Comparison of ENCODE assay signal across 20 cellular contexts in genomic region chr1:205373022-205373421, GRCh38. TPM values are rescaled to one million over a fixed set of nuclear protein-coding genes. Genes with fewer than 3 reads are reported as not detected.
A peak's percentile ranks its signal among the peaks of the same experiment; 100 is the strongest.
DNase-seq lines count a peak whose midpoint lies in the region; ATAC-seq and TF ChIP-seq lines count a peak whose summit lies in the region.
"Had no signal": no experiment of that assay in that cellular context is flagged by ENCODE, and none has a peak within 500 bp of the region (broad histone marks: within the 10 kb centered on the region; RNA-seq: fewer than 3 reads in every experiment).

No MANE protein-coding gene starts in this region.

- DNase-seq in DMS79 treated with DMSO at 0.1 percent for 48 hours (lab: John Stamatoyannopoulos, UW) (peak; percentile 61), DMS79 (lab: John Stamatoyannopoulos, UW) (no peak), NCI-H69 (lab: John Stamatoyannopoulos, UW) (peak; percentile 46), fibroblast of pulmonary artery (ENCODE audit: low read depth) (no peak), testis (peak; percentile 60), kidney glomerular epithelial cell (lab: John Stamatoyannopoulos, UW) (no peak)
- DNase-seq in effector CD4-positive, alpha-beta T cell = no peak
- DNase-seq: activated CD4-positive, alpha-beta T cell treated with anti-CD3 and anti-CD28 coated beads for 4 hours; activated naive CD4-positive, alpha-beta T cell treated with anti-CD3 and anti-CD28 coated beads for 36 hours; CD4-positive, CD25-positive, alpha-beta regulatory T cell; MV-4-11; natural killer cell; NCI-H1930; NCI-H526 treated with DMSO at 0.1 percent for 48 hours; transverse colon had no signal

- TF ChIP-seq CTCF in fibroblast of pulmonary artery (IDR thresholded peaks at IDR 0.05; ENCODE audit: low read length, missing control alignments) (no peak), testis (IDR thresholded peaks at IDR 0.05) (no peak), gastroesophageal sphincter (IDR thresholded peaks at IDR 0.05) (no peak)

- H3K36me3 ChIP-seq in testis (ENCODE audit: low read depth, missing control alignments) (no peaks in the 10 kb centered on the region), gastroesophageal sphincter (no peaks in the 10 kb centered on the region)
- H3K36me3 ChIP-seq: Peyer's patch, transverse colon had no signal

- H3K9me3 ChIP-seq in testis (no peaks in the 10 kb centered on the region), gastroesophageal sphincter (no peaks in the 10 kb centered on the region)
- H3K9me3 ChIP-seq: Peyer's patch, transverse colon had no signal

- no peak for TF ChIP-seq POLR2A in testis (IDR thresholded peaks at IDR 0.05)
- no peak for TF ChIP-seq POLR2A in gastroesophageal sphincter (IDR thresholded peaks at IDR 0.05)

- H3K4me1 ChIP-seq in testis (peaks cover 58% of the 10 kb centered on the region), gastroesophageal sphincter (peaks cover 0 to 16% (median 0%) of the 10 kb centered on the region in 3 donors)

- no peak for ATAC-seq in gastroesophageal sphincter
- ATAC-seq: natural killer cell; stimulated activated effector memory CD8-positive, alpha-beta T cell treated with anti-CD3 and anti-CD28 coated beads, Interleukin-12 subunit alpha, Interleukin-12 subunit beta, amount 100 ng/mL, for 72 hours had no signal

- TF ChIP-seq EP300 in gastroesophageal sphincter (IDR thresholded peaks at IDR 0.05) = no peak

- intact Hi-C loops in testis (cut with DNase I; ENCODE audit: low total_unique reads) = no loop called here

- WGBS in testis, 2 donors = 30 to 48% methylated on average over 7 of the region's 7 CpGs
- WGBS in gastroesophageal sphincter (ENCODE audit: low coverage in 1 of 2), 2 donors = 10 to 24% methylated on average over 4 to 6 of the region's 7 CpGs

- H3K27me3 ChIP-seq in testis (no peaks in the 10 kb centered on the region), gastroesophageal sphincter (peaks cover 46% of the 10 kb centered on the region)
- H3K27me3 ChIP-seq: Peyer's patch had no signal

- H3K27ac ChIP-seq in testis = peak overlapping the region; percentile 69 to 80
- no peak overlapping the region for H3K27ac ChIP-seq in gastroesophageal sphincter
- H3K27ac ChIP-seq: epithelial cell of prostate, Peyer's patch, transverse colon had no signal

- H3K4me3 ChIP-seq in fibroblast of pulmonary artery (replicated peaks; ENCODE audit: low read depth, low read length) = peak overlapping the region; percentile 12
- H3K4me3 ChIP-seq in testis = peak overlapping the region in 1 of 2 donors; percentile 25
- H3K4me3 ChIP-seq in gastroesophageal sphincter = no peak overlapping the region
- H3K4me3 ChIP-seq: Peyer's patch, transverse colon had no signal

RNA-seq across cellular contexts. Expression of gene KLHDC8A, which starts 16.3 kb away (rescaled TPM):
- total RNA-seq in testis (10 to 100 TPM; 11.7 to 12.9 TPM), gastroesophageal sphincter (under 1 TPM in 3 of 4 donors, not detected in 1; 0.16 to 0.40 (median 0.31) TPM)
- polyA plus RNA-seq in testis (ENCODE audit: insufficient read depth, low read depth, low replicate concordance) = 10.5 TPM
- total RNA-seq: activated naive CD4-positive, alpha-beta T cell treated with anti-CD3 and anti-CD28 coated beads for 36 hours; CD4-positive, CD25-positive, alpha-beta regulatory T cell; lung microvascular endothelial cell; natural killer cell; Peyer's patch had no signal

RNA-seq across cellular contexts. Expression of gene LEMD1, which starts 48.8 kb away (rescaled TPM):
- 10 to 100 TPM; 35.2 to 71.1 TPM for total RNA-seq in testis
- 83.2 TPM for polyA plus RNA-seq in testis (ENCODE audit: insufficient read depth, low read depth, low replicate concordance)
- total RNA-seq in gastroesophageal sphincter = not detected
- total RNA-seq: CD4-positive, CD25-positive, alpha-beta regulatory T cell; lung microvascular endothelial cell; natural killer cell; transverse colon had no signal
- polyA plus RNA-seq: CD4-positive, CD25-positive, alpha-beta regulatory T cell had no signal

RNA-seq across cellular contexts. Expression of gene NUAK2, which starts 51.5 kb away (rescaled TPM):
- total RNA-seq in testis (10 to 100 TPM; 13.4 to 19.6 TPM), gastroesophageal sphincter (1 to 10 TPM in 1 of 4 donors, under 1 TPM in 3; 0.67 to 1.1 (median 0.83) TPM)
- 7.2 TPM for polyA plus RNA-seq in testis (ENCODE audit: insufficient read depth, low read depth, low replicate concordance)

Comparison
In these comparisons a context has a peak if more than half of its experiments do, and no peak if none do; other contexts are left out.
1. DNase-seq: peak in DMS79 treated with DMSO at 0.1 percent for 48 hours (single experiment), NCI-H69 (single experiment) and testis (single experiment); none in DMS79 (single experiment), fibroblast of pulmonary artery (single experiment), effector CD4-positive, alpha-beta T cell (single experiment) and kidney glomerular epithelial cell (single experiment).
2. H3K27ac ChIP-seq: peak in testis (2 of 2); none in gastroesophageal sphincter (0 of 4).
3. RNA of gene KLHDC8A, which starts 16.3 kb away (total RNA-seq): 11.7 to 12.9 TPM in testis; 0.16 to 0.40 TPM in gastroesophageal sphincter; every median in the first group is over 4 times any median in the second.
4. RNA of gene LEMD1, which starts 48.8 kb away (total RNA-seq): 35.2 to 71.1 TPM in testis; not detected in gastroesophageal sphincter; every median in the first group is over 10 times any median in the second.
5. RNA of gene NUAK2, which starts 51.5 kb away (total RNA-seq): 13.4 to 19.6 TPM in testis; 0.67 to 1.1 TPM in gastroesophageal sphincter; every median in the first group is over 4 times any median in the second.